Comparison of ENCODE assay signal across 1 cellular context in the genomic region with DNA sequence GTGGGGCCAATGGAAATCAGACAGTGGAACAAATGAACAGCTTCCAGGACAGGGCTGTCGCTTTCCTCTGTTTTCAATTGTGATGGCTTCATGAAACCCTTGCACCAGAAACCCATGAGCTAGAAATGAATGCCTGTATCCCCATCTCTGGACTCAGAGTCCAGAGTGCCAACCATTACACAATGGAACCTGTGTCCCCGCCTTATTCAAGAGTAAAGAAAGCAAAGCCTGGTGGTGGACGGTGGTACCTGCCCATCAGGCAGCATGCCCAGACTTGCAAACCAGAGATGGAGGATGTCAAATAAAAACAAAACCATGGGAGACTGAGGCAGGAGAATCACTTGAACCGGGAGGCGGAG.
TF ChIP-seq lines count a peak whose summit lies in the region.

No MANE protein-coding gene starts in this region.

TF ChIP-seq in K562, 482 proteins besides CTCF, POLR2A, EP300 and RAD21:
- TF ChIP-seq PTBP1 (IDR thresholded peaks at IDR 0.05; ENCODE audit: low read depth, low read length): no peak
- TF ChIP-seq KDM1A (IDR thresholded peaks at IDR 0.05): no peak
- TF ChIP-seq BMI1 (IDR thresholded peaks at IDR 0.05; ENCODE audit: low read length): no peak
